11 cellular contexts compared by ENCODE assay signal in the genomic region with DNA sequence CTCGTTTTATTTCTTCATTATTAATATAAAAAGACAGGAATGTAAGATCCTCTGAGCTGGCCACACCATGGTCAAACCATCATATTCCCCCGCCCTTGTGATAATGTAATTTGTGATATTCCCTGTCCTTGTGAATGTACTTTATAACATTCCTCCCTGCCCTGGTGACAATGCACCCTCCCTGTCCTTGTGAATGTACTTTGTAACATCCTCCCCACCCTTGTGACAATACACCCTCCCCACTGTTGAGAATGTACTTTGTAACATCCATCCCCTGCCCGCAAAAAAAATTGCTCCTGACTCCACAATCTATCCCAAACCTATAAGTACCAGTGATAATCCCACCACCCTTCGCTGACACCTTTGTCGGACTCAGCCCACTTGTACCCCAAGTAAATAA.
"Had no signal": no experiment of that assay in that cellular context is flagged by ENCODE, and none has a peak within 500 bp of the region (broad histone marks: within the 10 kb centered on the region; RNA-seq: fewer than 3 reads in every experiment).

No MANE protein-coding gene starts in this region.

- FAIRE-seq: H1, H54 had no signal

- H3K27ac Mint-ChIP-seq: GM23338, H9, HFFc6 had no signal

- H3K4me1 ChIP-seq: HAP-1 had no signal

- H3K4me3 ChIP-seq: GM23248, GM23338, HAP-1 had no signal

- H3K9me3 Mint-ChIP-seq: GM23338, H9 had no signal

- H3K27ac ChIP-seq: GM23248 had no signal

- ATAC-seq: GM23338, HCT116 had no signal

- H2AFZ ChIP-seq: GM23248, GM23338 had no signal

- H3K4me3 Mint-ChIP-seq: GM23338, H9, HFFc6 had no signal

- H3K4me2 ChIP-seq: GM23338 had no signal

- H3K36me3 ChIP-seq: HAP-1 had no signal

- H3K9me3 ChIP-seq: HAP-1 had no signal

- H3K4me1 Mint-ChIP-seq: GM23338, H9 had no signal

- DNase-seq: GM23248, GOT3, H7, H9, HCEC 1CT, HFFc6 had no signal

- H3K9ac ChIP-seq: GM23248 had no signal
